Comparison of ENCODE assay signal across 1 cellular context in the genomic region with DNA sequence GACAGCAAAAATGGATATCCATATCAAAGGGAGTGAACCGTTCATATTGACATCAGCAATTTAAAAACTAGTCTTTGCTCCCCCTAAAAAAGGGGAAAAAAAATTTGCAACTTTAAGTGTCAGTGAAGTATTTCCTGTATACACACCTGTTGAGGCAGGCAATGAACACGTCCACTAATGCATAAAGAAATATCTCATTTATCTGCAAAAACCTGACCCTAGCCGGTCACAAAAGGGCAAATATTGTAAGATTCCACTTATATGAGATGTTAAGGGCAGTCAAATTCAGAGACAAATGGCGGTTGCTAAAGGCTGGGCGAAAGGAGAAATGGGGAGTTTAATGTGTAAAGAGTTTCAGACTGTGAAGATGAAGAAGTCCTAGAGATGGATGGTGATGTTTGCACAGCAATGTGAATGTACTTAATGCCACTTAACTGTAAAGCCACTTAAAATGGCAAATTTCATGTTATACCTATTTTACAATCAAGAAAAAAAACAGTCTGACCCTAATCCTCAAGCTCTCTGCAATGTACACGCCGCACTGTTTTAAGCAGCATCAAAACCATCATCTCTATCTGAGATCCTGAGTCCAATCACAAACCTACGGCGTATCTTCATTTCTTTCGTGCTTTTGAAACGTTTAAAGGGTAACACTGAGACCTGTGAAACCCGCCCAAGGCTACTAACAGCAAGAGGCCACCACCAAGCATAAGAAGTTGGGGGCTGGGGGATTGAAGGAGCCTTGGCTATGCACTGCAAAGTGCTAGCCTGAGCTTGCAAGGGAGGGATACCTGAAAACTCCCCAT.
A peak's percentile ranks its signal among the peaks of the same experiment; 100 is the strongest.
TF ChIP-seq lines count a peak whose summit lies in the region.

No MANE protein-coding gene starts in this region.

TF ChIP-seq in HepG2, 621 proteins besides CTCF, POLR2A, EP300 and RAD21 (continues in another document):
- TF ChIP-seq MED8 (CRISPR knock-in tag; IDR thresholded peaks at IDR 0.05; ENCODE audit: insufficient replicate concordance) (peak; percentile 56), TARDBP (CRISPR knock-in tag; IDR thresholded peaks at IDR 0.05) (no peak), KLF9 (CRISPR knock-in tag; IDR thresholded peaks at IDR 0.05; ENCODE audit: low read depth) (no peak), ZSCAN25 (CRISPR knock-in tag; IDR thresholded peaks at IDR 0.05) (peak; percentile 52; the same call in 1 of the 2 replicates), ZBTB7A (CRISPR knock-in tag; IDR thresholded peaks at IDR 0.05) (no peak), HOXA7 (CRISPR knock-in tag; IDR thresholded peaks at IDR 0.05) (no peak), ARID2 (CRISPR knock-in tag; IDR thresholded peaks at IDR 0.05; ENCODE audit: borderline replicate concordance) (0 out of 2 replicates have a peak, but pooled peaks have one; percentile 29), JUNB (CRISPR knock-in tag; IDR thresholded peaks at IDR 0.05; ENCODE audit: borderline replicate concordance) (no peak), GTF3A (CRISPR knock-in tag; conservative IDR thresholded peaks at IDR 0.05) (no peak), ISL2 (CRISPR knock-in tag; IDR thresholded peaks at IDR 0.05) (no peak), ZNF33B (CRISPR knock-in tag; IDR thresholded peaks at IDR 0.05) (no peak), SUZ12 (IDR thresholded peaks at IDR 0.05; ENCODE audit: low read depth, low read length) (no peak), ZNF446 (CRISPR knock-in tag; IDR thresholded peaks at IDR 0.05) (no peak), ZNF720 (CRISPR knock-in tag; IDR thresholded peaks at IDR 0.05) (no peak), ZNF567 (CRISPR knock-in tag; IDR thresholded peaks at IDR 0.05; ENCODE audit: borderline replicate concordance) (no peak), MED13 (CRISPR knock-in tag; IDR thresholded peaks at IDR 0.05) (no peak), CENPX (CRISPR knock-in tag; IDR thresholded peaks at IDR 0.05) (no peak), RFXAP (CRISPR knock-in tag; IDR thresholded peaks at IDR 0.05; ENCODE audit: borderline replicate concordance) (no peak), KLF13 (CRISPR knock-in tag; IDR thresholded peaks at IDR 0.05) (no peak), ZNF251 (CRISPR knock-in tag; IDR thresholded peaks at IDR 0.05) (no peak), MZF1 (CRISPR knock-in tag; IDR thresholded peaks at IDR 0.05; ENCODE audit: borderline replicate concordance) (no peak), AHR (CRISPR knock-in tag; IDR thresholded peaks at IDR 0.05) (no peak), FOXA1 (IDR thresholded peaks at IDR 0.05) (no peak), FOXA1 (CRISPR knock-in tag; IDR thresholded peaks at IDR 0.05) (no peak), ZNF589 (CRISPR knock-in tag; conservative IDR thresholded peaks at IDR 0.05) (0 out of 2 replicates have a peak, but pooled peaks have one; percentile 14), ZMYM2 (CRISPR knock-in tag; IDR thresholded peaks at IDR 0.05) (0 out of 2 replicates have a peak, but pooled peaks have one; percentile 20), ZNF367 (CRISPR knock-in tag; IDR thresholded peaks at IDR 0.05; ENCODE audit: borderline replicate concordance) (no peak), ZNF713 (CRISPR knock-in tag; IDR thresholded peaks at IDR 0.05) (no peak), NKX3-1 (CRISPR knock-in tag; IDR thresholded peaks at IDR 0.05) (no peak), TSC22D2 (CRISPR knock-in tag; IDR thresholded peaks at IDR 0.05; ENCODE audit: borderline replicate concordance) (no peak)
- TF ChIP-seq, protein P1, sequence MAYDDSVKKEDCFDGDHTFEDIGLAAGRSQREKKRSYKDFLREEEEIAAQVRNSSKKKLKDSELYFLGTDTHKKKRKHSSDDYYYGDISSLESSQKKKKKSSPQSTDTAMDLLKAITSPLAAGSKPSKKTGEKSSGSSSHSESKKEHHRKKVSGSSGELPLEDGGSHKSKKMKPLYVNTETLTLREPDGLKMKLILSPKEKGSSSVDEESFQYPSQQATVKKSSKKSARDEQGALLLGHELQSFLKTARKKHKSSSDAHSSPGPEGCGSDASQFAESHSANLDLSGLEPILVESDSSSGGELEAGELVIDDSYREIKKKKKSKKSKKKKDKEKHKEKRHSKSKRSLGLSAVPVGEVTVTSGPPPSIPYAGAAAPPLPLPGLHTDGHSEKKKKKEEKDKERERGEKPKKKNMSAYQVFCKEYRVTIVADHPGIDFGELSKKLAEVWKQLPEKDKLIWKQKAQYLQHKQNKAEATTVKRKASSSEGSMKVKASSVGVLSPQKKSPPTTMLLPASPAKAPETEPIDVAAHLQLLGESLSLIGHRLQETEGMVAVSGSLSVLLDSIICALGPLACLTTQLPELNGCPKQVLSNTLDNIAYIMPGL (CRISPR knock-in tag; IDR thresholded peaks at IDR 0.05; ENCODE audit: borderline replicate concordance in 1 of 2, low read depth in 1 of 2), result no peak
- TF ChIP-seq, protein P2, sequence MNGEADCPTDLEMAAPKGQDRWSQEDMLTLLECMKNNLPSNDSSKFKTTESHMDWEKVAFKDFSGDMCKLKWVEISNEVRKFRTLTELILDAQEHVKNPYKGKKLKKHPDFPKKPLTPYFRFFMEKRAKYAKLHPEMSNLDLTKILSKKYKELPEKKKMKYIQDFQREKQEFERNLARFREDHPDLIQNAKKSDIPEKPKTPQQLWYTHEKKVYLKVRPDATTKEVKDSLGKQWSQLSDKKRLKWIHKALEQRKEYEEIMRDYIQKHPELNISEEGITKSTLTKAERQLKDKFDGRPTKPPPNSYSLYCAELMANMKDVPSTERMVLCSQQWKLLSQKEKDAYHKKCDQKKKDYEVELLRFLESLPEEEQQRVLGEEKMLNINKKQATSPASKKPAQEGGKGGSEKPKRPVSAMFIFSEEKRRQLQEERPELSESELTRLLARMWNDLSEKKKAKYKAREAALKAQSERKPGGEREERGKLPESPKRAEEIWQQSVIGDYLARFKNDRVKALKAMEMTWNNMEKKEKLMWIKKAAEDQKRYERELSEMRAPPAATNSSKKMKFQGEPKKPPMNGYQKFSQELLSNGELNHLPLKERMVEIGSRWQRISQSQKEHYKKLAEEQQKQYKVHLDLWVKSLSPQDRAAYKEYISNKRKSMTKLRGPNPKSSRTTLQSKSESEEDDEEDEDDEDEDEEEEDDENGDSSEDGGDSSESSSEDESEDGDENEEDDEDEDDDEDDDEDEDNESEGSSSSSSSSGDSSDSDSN (CRISPR knock-in tag; IDR thresholded peaks at IDR 0.05), result no peak
- TF ChIP-seq, protein P3, sequence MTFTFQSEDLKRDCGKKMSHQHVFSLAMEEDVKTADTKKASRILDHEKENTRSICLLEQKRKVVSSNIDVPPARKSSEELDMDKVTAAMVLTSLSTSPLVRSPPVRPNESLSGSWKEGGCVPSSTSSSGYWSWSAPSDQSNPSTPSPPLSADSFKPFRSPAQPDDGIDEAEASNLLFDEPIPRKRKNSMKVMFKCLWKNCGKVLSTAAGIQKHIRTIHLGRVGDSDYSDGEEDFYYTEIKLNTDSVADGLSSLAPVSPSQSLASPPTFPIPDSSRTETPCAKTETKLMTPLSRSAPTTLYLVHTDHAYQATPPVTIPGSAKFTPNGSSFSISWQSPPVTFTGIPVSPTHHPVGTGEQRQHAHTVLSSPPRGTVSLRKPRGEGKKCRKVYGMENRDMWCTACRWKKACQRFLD (CRISPR knock-in tag; IDR thresholded peaks at IDR 0.05; ENCODE audit: borderline replicate concordance), result no peak
- TF ChIP-seq, protein P4, sequence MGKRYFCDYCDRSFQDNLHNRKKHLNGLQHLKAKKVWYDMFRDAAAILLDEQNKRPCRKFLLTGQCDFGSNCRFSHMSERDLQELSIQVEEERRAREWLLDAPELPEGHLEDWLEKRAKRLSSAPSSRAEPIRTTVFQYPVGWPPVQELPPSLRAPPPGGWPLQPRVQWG (CRISPR knock-in tag; IDR thresholded peaks at IDR 0.05; ENCODE audit: borderline replicate concordance, low read depth), result 0 out of 2 replicates have a peak, but pooled peaks have one; percentile 13
- TF ChIP-seq, protein P5, sequence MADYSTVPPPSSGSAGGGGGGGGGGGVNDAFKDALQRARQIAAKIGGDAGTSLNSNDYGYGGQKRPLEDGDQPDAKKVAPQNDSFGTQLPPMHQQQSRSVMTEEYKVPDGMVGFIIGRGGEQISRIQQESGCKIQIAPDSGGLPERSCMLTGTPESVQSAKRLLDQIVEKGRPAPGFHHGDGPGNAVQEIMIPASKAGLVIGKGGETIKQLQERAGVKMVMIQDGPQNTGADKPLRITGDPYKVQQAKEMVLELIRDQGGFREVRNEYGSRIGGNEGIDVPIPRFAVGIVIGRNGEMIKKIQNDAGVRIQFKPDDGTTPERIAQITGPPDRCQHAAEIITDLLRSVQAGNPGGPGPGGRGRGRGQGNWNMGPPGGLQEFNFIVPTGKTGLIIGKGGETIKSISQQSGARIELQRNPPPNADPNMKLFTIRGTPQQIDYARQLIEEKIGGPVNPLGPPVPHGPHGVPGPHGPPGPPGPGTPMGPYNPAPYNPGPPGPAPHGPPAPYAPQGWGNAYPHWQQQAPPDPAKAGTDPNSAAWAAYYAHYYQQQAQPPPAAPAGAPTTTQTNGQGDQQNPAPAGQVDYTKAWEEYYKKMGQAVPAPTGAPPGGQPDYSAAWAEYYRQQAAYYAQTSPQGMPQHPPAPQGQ (CRISPR knock-in tag; IDR thresholded peaks at IDR 0.05; ENCODE audit: borderline replicate concordance), result no peak
- TF ChIP-seq, protein P6, sequence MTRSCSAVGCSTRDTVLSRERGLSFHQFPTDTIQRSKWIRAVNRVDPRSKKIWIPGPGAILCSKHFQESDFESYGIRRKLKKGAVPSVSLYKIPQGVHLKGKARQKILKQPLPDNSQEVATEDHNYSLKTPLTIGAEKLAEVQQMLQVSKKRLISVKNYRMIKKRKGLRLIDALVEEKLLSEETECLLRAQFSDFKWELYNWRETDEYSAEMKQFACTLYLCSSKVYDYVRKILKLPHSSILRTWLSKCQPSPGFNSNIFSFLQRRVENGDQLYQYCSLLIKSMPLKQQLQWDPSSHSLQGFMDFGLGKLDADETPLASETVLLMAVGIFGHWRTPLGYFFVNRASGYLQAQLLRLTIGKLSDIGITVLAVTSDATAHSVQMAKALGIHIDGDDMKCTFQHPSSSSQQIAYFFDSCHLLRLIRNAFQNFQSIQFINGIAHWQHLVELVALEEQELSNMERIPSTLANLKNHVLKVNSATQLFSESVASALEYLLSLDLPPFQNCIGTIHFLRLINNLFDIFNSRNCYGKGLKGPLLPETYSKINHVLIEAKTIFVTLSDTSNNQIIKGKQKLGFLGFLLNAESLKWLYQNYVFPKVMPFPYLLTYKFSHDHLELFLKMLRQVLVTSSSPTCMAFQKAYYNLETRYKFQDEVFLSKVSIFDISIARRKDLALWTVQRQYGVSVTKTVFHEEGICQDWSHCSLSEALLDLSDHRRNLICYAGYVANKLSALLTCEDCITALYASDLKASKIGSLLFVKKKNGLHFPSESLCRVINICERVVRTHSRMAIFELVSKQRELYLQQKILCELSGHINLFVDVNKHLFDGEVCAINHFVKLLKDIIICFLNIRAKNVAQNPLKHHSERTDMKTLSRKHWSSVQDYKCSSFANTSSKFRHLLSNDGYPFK (CRISPR knock-in tag; IDR thresholded peaks at IDR 0.05; ENCODE audit: borderline replicate concordance), result no peak
- TF ChIP-seq, protein P7, sequence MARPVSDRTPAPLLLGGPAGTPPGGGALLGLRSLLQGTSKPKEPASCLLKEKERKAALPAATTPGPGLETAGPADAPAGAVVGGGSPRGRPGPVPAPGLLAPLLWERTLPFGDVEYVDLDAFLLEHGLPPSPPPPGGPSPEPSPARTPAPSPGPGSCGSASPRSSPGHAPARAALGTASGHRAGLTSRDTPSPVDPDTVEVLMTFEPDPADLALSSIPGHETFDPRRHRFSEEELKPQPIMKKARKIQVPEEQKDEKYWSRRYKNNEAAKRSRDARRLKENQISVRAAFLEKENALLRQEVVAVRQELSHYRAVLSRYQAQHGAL (CRISPR knock-in tag; IDR thresholded peaks at IDR 0.05; ENCODE audit: not compliant biosample characterization), result no peak
- TF ChIP-seq, protein P8, sequence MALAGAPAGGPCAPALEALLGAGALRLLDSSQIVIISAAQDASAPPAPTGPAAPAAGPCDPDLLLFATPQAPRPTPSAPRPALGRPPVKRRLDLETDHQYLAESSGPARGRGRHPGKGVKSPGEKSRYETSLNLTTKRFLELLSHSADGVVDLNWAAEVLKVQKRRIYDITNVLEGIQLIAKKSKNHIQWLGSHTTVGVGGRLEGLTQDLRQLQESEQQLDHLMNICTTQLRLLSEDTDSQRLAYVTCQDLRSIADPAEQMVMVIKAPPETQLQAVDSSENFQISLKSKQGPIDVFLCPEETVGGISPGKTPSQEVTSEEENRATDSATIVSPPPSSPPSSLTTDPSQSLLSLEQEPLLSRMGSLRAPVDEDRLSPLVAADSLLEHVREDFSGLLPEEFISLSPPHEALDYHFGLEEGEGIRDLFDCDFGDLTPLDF (CRISPR knock-in tag; IDR thresholded peaks at IDR 0.05), result no peak
- TF ChIP-seq, protein P9, sequence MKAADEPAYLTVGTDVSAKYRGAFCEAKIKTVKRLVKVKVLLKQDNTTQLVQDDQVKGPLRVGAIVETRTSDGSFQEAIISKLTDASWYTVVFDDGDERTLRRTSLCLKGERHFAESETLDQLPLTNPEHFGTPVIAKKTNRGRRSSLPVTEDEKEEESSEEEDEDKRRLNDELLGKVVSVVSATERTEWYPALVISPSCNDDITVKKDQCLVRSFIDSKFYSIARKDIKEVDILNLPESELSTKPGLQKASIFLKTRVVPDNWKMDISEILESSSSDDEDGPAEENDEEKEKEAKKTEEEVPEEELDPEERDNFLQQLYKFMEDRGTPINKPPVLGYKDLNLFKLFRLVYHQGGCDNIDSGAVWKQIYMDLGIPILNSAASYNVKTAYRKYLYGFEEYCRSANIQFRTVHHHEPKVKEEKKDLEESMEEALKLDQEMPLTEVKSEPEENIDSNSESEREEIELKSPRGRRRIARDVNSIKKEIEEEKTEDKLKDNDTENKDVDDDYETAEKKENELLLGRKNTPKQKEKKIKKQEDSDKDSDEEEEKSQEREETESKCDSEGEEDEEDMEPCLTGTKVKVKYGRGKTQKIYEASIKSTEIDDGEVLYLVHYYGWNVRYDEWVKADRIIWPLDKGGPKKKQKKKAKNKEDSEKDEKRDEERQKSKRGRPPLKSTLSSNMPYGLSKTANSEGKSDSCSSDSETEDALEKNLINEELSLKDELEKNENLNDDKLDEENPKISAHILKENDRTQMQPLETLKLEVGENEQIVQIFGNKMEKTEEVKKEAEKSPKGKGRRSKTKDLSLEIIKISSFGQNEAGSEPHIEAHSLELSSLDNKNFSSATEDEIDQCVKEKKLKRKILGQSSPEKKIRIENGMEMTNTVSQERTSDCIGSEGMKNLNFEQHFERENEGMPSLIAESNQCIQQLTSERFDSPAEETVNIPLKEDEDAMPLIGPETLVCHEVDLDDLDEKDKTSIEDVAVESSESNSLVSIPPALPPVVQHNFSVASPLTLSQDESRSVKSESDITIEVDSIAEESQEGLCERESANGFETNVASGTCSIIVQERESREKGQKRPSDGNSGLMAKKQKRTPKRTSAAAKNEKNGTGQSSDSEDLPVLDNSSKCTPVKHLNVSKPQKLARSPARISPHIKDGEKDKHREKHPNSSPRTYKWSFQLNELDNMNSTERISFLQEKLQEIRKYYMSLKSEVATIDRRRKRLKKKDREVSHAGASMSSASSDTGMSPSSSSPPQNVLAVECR (CRISPR knock-in tag; IDR thresholded peaks at IDR 0.05; ENCODE audit: borderline replicate concordance), result no peak
